Comparison of ENCODE assay signal across 27 cellular contexts in genomic region chr17:72417627-72418026, GRCh38.
"Had no signal": no experiment of that assay in that cellular context is flagged by ENCODE, and none has a peak within 500 bp of the region (broad histone marks: within the 10 kb centered on the region; RNA-seq: fewer than 3 reads in every experiment).

No MANE protein-coding gene starts in this region.

- H3K27ac ChIP-seq: adrenal gland, VCaP had no signal

- H3K4me1 ChIP-seq: adrenal gland had no signal

- H3K27me3 ChIP-seq: adrenal gland had no signal

- H3K36me3 Mint-ChIP-seq: activated naive CD8-positive, alpha-beta T cell treated with anti-CD3 and anti-CD28 coated beads for 36 hours had no signal

- H3K36me3 ChIP-seq: adrenal gland had no signal

- H3K27ac Mint-ChIP-seq: activated CD4-positive, alpha-beta T cell treated with anti-CD3 and anti-CD28 coated beads for 36 hours; activated CD8-positive, alpha-beta T cell treated with anti-CD3 and anti-CD28 coated beads for 36 hours; activated naive CD4-positive, alpha-beta T cell treated with anti-CD3 and anti-CD28 coated beads, Interleukin-2, amount 10 ng/mL, durations not matched to agents 7 days and 5 days; activated naive CD8-positive, alpha-beta T cell treated with anti-CD3 and anti-CD28 coated beads for 36 hours; activated T-cell treated with anti-CD3 and anti-CD28 coated beads, Interleukin-2, amount 50 U/mL, for 72 hours; activated T-helper 2 cell treated with anti-CD3 and anti-CD28 coated beads, Interferon-gamma antibody, Interleukin-2, Interleukin-4, amounts not matched to agents 10 μg/mL and 5 μg/mL and 100 μg/mL, durations not matched to agents 14 hours and 24 hours and 36 hours; T-cell had no signal

- H3K27me3 Mint-ChIP-seq: activated CD4-positive, alpha-beta T cell treated with anti-CD3 and anti-CD28 coated beads for 36 hours; T-cell had no signal

- H3K4me3 ChIP-seq: adrenal gland had no signal

- DNase-seq: activated CD4-positive, alpha-beta T cell treated with anti-CD3 and anti-CD28 coated beads for 36 hours; activated CD4-positive, CD25-positive, alpha-beta regulatory T cell; activated CD8-positive, alpha-beta memory T cell treated with anti-CD3 and anti-CD28 coated beads, Interleukin-2, amount 50 U/mL, for 4 hours; activated CD8-positive, alpha-beta T cell treated with anti-CD3 and anti-CD28 coated beads for 36 hours; activated gamma-delta T cell treated with Interleukin-2 at 50 U/mL for 16 hours; activated naive CD4-positive, alpha-beta T cell treated with anti-CD3 and anti-CD28 coated beads, Interleukin-2, amount 10 ng/mL, durations not matched to agents 7 days and 5 days; activated naive CD8-positive, alpha-beta T cell treated with anti-CD3 and anti-CD28 coated beads for 36 hours; activated T-cell treated with anti-CD3 and anti-CD28 coated beads, Interleukin-2, amount 50 U/mL, for 72 hours; adrenal gland; anterior cingulate cortex; caudate nucleus; Kasumi-1; KBM-7; NCI-H1105 treated with DMSO at 0.1 percent for 48 hours; NCI-H1436 treated with DMSO at 0.1 percent for 48 hours; NCI-H187; NCI-H2081; NCI-H226; NCI-H526 treated with DMSO at 0.1 percent for 48 hours; NK-92 treated with Interleukin-12 subunit alpha and Interleukin-12 subunit beta, amount 100 ng/mL, for 24 hours; OCI-M1; SHP77 treated with DMSO at 0.1 percent for 48 hours; T-cell; T-helper 2 cell; T1000 had no signal

- H3K4me3 Mint-ChIP-seq: activated CD4-positive, alpha-beta T cell treated with anti-CD3 and anti-CD28 coated beads for 36 hours; activated CD8-positive, alpha-beta T cell treated with anti-CD3 and anti-CD28 coated beads for 36 hours; activated naive CD4-positive, alpha-beta T cell treated with anti-CD3 and anti-CD28 coated beads, Interleukin-2, amount 10 ng/mL, durations not matched to agents 7 days and 5 days; activated naive CD8-positive, alpha-beta T cell treated with anti-CD3 and anti-CD28 coated beads for 36 hours; activated T-cell treated with anti-CD3 and anti-CD28 coated beads, Interleukin-2, amount 50 U/mL, for 72 hours; T-cell had no signal
